ENCODE assay signal across 22 cellular contexts in genomic region chr19:37220383-37220782, GRCh38.
"Had no signal": no experiment of that assay in that cellular context is flagged by ENCODE, and none has a peak within 500 bp of the region (broad histone marks: within the 10 kb centered on the region; RNA-seq: fewer than 3 reads in every experiment).

No MANE protein-coding gene starts in this region.

- H3K27me3 Mint-ChIP-seq: activated CD4-positive, alpha-beta memory T cell treated with anti-CD3 and anti-CD28 coated beads, Interleukin-2, amount 10 ng/mL, durations not matched to agents 7 days and 5 days; naive thymus-derived CD4-positive, alpha-beta T cell had no signal

- H3K27ac ChIP-seq: brain microvascular endothelial cell, hepatocyte, left lung, pancreas, psoas muscle, right atrium auricular region, upper lobe of right lung had no signal

- DNase-seq: activated CD4-positive, alpha-beta memory T cell treated with anti-CD3 and anti-CD28 coated beads, Interleukin-2, amount 10 ng/mL, durations not matched to agents 7 days and 5 days; activated naive CD4-positive, alpha-beta T cell treated with Interleukin-2 at 50 U/mL for 16 hours; aorta; brain microvascular endothelial cell; caudate nucleus; dermis blood vessel endothelial cell; effector CD8-positive, alpha-beta T cell; foreskin melanocyte; glutamatergic neuron; kidney glomerular epithelial cell; left lung; naive thymus-derived CD4-positive, alpha-beta T cell; pancreas; psoas muscle; SK-N-SH; stimulated activated CD4-positive, alpha-beta T cell treated with anti-CD3 and anti-CD28 coated beads, Interleukin-4, amount 100 ng/mL, for 24 hours; stimulated activated naive CD8-positive, alpha-beta T cell treated with anti-CD3 and anti-CD28 coated beads, Interleukin-15, Interleukin-2, amounts not matched to agents 100 U/mL and 50 U/mL, for 24 hours; T1000; upper lobe of right lung had no signal

- H3K27ac Mint-ChIP-seq: activated CD4-positive, alpha-beta memory T cell treated with anti-CD3 and anti-CD28 coated beads, Interleukin-2, amount 10 ng/mL, durations not matched to agents 7 days and 5 days; WTC11 had no signal

- ATAC-seq: left lung; naive thymus-derived CD4-positive, alpha-beta T cell; pancreas; psoas muscle; stimulated activated naive CD8-positive, alpha-beta T cell treated with anti-CD3 and anti-CD28 coated beads, Interleukin-15, Interleukin-2, amounts not matched to agents 100 U/mL and 50 U/mL, for 24 hours; upper lobe of right lung; WTC11 had no signal

- H3K27me3 ChIP-seq: brain microvascular endothelial cell, hepatocyte, left lung, pancreas, right atrium auricular region, upper lobe of right lung had no signal

- H3K9me3 ChIP-seq: pancreas had no signal
